ENCODE assay signal across 9 cellular contexts in genomic region chr12:14567311-14568195, GRCh38.
A peak's percentile ranks its signal among the peaks of the same experiment; 100 is the strongest.
DNase-seq lines count a peak whose midpoint lies in the region; ATAC-seq lines count a peak whose summit lies in the region.
"Had no signal": no experiment of that assay in that cellular context is flagged by ENCODE, and none has a peak within 500 bp of the region (broad histone marks: within the 10 kb centered on the region; RNA-seq: fewer than 3 reads in every experiment).

A gene with protein sequence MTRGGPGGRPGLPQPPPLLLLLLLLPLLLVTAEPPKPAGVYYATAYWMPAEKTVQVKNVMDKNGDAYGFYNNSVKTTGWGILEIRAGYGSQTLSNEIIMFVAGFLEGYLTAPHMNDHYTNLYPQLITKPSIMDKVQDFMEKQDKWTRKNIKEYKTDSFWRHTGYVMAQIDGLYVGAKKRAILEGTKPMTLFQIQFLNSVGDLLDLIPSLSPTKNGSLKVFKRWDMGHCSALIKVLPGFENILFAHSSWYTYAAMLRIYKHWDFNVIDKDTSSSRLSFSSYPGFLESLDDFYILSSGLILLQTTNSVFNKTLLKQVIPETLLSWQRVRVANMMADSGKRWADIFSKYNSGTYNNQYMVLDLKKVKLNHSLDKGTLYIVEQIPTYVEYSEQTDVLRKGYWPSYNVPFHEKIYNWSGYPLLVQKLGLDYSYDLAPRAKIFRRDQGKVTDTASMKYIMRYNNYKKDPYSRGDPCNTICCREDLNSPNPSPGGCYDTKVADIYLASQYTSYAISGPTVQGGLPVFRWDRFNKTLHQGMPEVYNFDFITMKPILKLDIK (minus strand): TSS chr12:14567883. CDS start chr12:14567696, 187 bp downstream.

- peak; percentile 65 for ATAC-seq in GM18868 (IDR thresholded peaks at IDR 0.05; ENCODE audit: unreplicated experiment)

- peak within 1 kb of the TSS in 20 of 21 experiments; percentile 65 to 90 (median 79) for H3K27ac ChIP-seq in skin epidermis
- H3K27ac ChIP-seq: HL-60 had no signal

- peak within 1 kb of the TSS; percentile 38 to 63 (median 43) for H3K4me3 ChIP-seq in skin epidermis

- DNase-seq in AG20443 (ENCODE audit: low spot score) (peak; percentile 71), NCI-H1105 (lab: John Stamatoyannopoulos, UW) (peak; percentile 51), cerebellar cortex (ENCODE audit: low spot score) (peak; percentile 3), kidney tubule cell (ENCODE audit: low spot score) (peak; percentile 67), AML-193 (lab: John Stamatoyannopoulos, UW) (no peak), OCI-M2 (lab: John Stamatoyannopoulos, UW; ENCODE audit: unreplicated experiment) (no peak)

Comparison
In these comparisons a context has a peak if more than half of its experiments do, and no peak if none do; other contexts are left out.
1. DNase-seq: peak in AG20443 (single experiment), NCI-H1105 (single experiment), cerebellar cortex (single experiment) and kidney tubule cell (single experiment); none in AML-193 (0 of 2) and OCI-M2 (single experiment).